In the genomic region with DNA sequence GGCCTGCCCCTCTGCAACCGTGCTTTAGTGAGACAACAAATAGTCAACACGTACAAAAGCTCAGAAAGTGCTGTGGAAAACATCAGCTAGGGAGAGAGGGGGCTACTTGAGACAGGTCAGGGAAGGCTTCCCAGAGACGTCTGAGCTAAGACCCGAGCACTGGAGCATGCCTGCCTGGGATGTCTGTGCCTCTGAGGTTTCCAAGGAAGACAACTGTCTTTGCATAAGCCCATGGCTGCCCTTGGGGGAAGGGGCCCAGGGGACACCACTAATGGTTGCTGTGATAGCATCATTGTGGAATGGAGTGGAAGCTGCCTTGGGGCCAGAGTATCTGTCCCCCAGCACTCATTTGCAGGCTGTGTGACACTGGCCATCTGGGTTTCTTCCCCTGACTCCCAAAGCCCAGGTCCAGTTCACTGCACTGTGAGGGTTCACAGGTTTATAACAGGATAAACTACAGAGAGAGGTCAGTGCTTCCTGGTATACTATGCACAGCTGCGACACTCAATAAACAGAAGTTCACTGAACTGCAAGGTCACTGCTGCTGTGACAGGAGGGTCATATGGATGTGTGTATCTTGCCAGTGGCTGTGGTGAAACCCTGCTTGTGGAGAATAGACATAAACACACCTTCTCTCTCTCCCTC, we compare ENCODE assay signal across 1 cellular context.
TF ChIP-seq lines count a peak whose summit lies in the region.

No MANE protein-coding gene starts in this region.

TF ChIP-seq in HepG2, 621 proteins besides CTCF, POLR2A, EP300 and RAD21 (continued from another document and continues in another):
- TF ChIP-seq, protein P1, sequence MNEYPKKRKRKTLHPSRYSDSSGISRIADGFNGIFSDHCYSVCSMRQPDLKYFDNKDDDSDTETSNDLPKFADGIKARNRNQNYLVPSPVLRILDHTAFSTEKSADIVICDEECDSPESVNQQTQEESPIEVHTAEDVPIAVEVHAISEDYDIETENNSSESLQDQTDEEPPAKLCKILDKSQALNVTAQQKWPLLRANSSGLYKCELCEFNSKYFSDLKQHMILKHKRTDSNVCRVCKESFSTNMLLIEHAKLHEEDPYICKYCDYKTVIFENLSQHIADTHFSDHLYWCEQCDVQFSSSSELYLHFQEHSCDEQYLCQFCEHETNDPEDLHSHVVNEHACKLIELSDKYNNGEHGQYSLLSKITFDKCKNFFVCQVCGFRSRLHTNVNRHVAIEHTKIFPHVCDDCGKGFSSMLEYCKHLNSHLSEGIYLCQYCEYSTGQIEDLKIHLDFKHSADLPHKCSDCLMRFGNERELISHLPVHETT (CRISPR knock-in tag; conservative IDR thresholded peaks at IDR 0.05), result no peak; the same call in 1 of the 2 replicates
- peak; percentile 33; the same call in 1 of the 2 replicates for TF ChIP-seq PBX2 (CRISPR knock-in tag; IDR thresholded peaks at IDR 0.05)
- peak; percentile 87 for TF ChIP-seq ARID4A (CRISPR knock-in tag; IDR thresholded peaks at IDR 0.05; ENCODE audit: borderline replicate concordance)
- TF ChIP-seq, protein P2, sequence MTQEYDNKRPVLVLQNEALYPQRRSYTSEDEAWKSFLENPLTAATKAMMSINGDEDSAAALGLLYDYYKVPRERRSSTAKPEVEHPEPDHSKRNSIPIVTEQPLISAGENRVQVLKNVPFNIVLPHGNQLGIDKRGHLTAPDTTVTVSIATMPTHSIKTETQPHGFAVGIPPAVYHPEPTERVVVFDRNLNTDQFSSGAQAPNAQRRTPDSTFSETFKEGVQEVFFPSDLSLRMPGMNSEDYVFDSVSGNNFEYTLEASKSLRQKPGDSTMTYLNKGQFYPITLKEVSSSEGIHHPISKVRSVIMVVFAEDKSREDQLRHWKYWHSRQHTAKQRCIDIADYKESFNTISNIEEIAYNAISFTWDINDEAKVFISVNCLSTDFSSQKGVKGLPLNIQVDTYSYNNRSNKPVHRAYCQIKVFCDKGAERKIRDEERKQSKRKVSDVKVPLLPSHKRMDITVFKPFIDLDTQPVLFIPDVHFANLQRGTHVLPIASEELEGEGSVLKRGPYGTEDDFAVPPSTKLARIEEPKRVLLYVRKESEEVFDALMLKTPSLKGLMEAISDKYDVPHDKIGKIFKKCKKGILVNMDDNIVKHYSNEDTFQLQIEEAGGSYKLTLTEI (CRISPR knock-in tag; conservative IDR thresholded peaks at IDR 0.05), result no peak
- TF ChIP-seq CC2D1A (CRISPR knock-in tag; IDR thresholded peaks at IDR 0.05), result no peak
- peak; percentile 79; the same call in 1 of the 2 replicates for TF ChIP-seq ZNF343 (CRISPR knock-in tag; IDR thresholded peaks at IDR 0.05)
- no peak for TF ChIP-seq HES4 (CRISPR knock-in tag; IDR thresholded peaks at IDR 0.05; ENCODE audit: borderline replicate concordance)
- TF ChIP-seq ZNF337 (CRISPR knock-in tag; IDR thresholded peaks at IDR 0.05; ENCODE audit: borderline replicate concordance, low read depth), result peak; percentile 77; the same call in 1 of the 2 replicates
- peak; percentile 57; the same call in 1 of the 2 replicates for TF ChIP-seq PHF20 (CRISPR knock-in tag; IDR thresholded peaks at IDR 0.05)
- TF ChIP-seq PHF5A (CRISPR knock-in tag; IDR thresholded peaks at IDR 0.05; ENCODE audit: low read depth, unreplicated experiment), result peak; percentile 51
- no peak for TF ChIP-seq MED13 (CRISPR knock-in tag; IDR thresholded peaks at IDR 0.05)
- no peak for TF ChIP-seq ZNF335 (CRISPR knock-in tag; IDR thresholded peaks at IDR 0.05)
- no peak for TF ChIP-seq PLRG1 (conservative IDR thresholded peaks at IDR 0.05)
- TF ChIP-seq, protein P3, sequence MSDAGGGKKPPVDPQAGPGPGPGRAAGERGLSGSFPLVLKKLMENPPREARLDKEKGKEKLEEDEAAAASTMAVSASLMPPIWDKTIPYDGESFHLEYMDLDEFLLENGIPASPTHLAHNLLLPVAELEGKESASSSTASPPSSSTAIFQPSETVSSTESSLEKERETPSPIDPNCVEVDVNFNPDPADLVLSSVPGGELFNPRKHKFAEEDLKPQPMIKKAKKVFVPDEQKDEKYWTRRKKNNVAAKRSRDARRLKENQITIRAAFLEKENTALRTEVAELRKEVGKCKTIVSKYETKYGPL (CRISPR knock-in tag; IDR thresholded peaks at IDR 0.05), result no peak
- TF ChIP-seq MEIS2 (CRISPR knock-in tag; IDR thresholded peaks at IDR 0.05), result peak; percentile 83; the same call in 1 of the 2 replicates
- TF ChIP-seq KDM4B (CRISPR knock-in tag; IDR thresholded peaks at IDR 0.05), result peak; percentile 71; the same call in 1 of the 2 replicates
- peak; percentile 71; the same call in 1 of the 2 replicates for TF ChIP-seq NFKB2 (CRISPR knock-in tag; IDR thresholded peaks at IDR 0.05; ENCODE audit: borderline replicate concordance)
- TF ChIP-seq ZMAT3 (CRISPR knock-in tag; conservative IDR thresholded peaks at IDR 0.05), result no peak
- no peak; the same call in 1 of the 2 replicates for TF ChIP-seq TCF7 (IDR thresholded peaks at IDR 0.05; ENCODE audit: low read depth)
- TF ChIP-seq ZNF878 (CRISPR knock-in tag; IDR thresholded peaks at IDR 0.05), result peak; percentile 54
- TF ChIP-seq MIER2 (CRISPR knock-in tag; IDR thresholded peaks at IDR 0.05), result peak; percentile 84
- TF ChIP-seq, protein P4, sequence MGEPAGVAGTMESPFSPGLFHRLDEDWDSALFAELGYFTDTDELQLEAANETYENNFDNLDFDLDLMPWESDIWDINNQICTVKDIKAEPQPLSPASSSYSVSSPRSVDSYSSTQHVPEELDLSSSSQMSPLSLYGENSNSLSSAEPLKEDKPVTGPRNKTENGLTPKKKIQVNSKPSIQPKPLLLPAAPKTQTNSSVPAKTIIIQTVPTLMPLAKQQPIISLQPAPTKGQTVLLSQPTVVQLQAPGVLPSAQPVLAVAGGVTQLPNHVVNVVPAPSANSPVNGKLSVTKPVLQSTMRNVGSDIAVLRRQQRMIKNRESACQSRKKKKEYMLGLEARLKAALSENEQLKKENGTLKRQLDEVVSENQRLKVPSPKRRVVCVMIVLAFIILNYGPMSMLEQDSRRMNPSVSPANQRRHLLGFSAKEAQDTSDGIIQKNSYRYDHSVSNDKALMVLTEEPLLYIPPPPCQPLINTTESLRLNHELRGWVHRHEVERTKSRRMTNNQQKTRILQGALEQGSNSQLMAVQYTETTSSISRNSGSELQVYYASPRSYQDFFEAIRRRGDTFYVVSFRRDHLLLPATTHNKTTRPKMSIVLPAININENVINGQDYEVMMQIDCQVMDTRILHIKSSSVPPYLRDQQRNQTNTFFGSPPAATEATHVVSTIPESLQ (CRISPR knock-in tag; conservative IDR thresholded peaks at IDR 0.05), result no peak
- TF ChIP-seq TRIM24 (CRISPR knock-in tag; IDR thresholded peaks at IDR 0.05), result no peak
- TF ChIP-seq, protein P5, sequence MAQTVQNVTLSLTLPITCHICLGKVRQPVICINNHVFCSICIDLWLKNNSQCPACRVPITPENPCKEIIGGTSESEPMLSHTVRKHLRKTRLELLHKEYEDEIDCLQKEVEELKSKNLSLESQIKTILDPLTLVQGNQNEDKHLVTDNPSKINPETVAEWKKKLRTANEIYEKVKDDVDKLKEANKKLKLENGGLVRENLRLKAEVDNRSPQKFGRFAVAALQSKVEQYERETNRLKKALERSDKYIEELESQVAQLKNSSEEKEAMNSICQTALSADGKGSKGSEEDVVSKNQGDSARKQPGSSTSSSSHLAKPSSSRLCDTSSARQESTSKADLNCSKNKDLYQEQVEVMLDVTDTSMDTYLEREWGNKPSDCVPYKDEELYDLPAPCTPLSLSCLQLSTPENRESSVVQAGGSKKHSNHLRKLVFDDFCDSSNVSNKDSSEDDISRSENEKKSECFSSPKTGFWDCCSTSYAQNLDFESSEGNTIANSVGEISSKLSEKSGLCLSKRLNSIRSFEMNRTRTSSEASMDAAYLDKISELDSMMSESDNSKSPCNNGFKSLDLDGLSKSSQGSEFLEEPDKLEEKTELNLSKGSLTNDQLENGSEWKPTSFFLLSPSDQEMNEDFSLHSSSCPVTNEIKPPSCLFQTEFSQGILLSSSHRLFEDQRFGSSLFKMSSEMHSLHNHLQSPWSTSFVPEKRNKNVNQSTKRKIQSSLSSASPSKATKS (CRISPR knock-in tag; IDR thresholded peaks at IDR 0.05), result no peak; the same call in 1 of the 2 replicates
- TF ChIP-seq, protein P6, sequence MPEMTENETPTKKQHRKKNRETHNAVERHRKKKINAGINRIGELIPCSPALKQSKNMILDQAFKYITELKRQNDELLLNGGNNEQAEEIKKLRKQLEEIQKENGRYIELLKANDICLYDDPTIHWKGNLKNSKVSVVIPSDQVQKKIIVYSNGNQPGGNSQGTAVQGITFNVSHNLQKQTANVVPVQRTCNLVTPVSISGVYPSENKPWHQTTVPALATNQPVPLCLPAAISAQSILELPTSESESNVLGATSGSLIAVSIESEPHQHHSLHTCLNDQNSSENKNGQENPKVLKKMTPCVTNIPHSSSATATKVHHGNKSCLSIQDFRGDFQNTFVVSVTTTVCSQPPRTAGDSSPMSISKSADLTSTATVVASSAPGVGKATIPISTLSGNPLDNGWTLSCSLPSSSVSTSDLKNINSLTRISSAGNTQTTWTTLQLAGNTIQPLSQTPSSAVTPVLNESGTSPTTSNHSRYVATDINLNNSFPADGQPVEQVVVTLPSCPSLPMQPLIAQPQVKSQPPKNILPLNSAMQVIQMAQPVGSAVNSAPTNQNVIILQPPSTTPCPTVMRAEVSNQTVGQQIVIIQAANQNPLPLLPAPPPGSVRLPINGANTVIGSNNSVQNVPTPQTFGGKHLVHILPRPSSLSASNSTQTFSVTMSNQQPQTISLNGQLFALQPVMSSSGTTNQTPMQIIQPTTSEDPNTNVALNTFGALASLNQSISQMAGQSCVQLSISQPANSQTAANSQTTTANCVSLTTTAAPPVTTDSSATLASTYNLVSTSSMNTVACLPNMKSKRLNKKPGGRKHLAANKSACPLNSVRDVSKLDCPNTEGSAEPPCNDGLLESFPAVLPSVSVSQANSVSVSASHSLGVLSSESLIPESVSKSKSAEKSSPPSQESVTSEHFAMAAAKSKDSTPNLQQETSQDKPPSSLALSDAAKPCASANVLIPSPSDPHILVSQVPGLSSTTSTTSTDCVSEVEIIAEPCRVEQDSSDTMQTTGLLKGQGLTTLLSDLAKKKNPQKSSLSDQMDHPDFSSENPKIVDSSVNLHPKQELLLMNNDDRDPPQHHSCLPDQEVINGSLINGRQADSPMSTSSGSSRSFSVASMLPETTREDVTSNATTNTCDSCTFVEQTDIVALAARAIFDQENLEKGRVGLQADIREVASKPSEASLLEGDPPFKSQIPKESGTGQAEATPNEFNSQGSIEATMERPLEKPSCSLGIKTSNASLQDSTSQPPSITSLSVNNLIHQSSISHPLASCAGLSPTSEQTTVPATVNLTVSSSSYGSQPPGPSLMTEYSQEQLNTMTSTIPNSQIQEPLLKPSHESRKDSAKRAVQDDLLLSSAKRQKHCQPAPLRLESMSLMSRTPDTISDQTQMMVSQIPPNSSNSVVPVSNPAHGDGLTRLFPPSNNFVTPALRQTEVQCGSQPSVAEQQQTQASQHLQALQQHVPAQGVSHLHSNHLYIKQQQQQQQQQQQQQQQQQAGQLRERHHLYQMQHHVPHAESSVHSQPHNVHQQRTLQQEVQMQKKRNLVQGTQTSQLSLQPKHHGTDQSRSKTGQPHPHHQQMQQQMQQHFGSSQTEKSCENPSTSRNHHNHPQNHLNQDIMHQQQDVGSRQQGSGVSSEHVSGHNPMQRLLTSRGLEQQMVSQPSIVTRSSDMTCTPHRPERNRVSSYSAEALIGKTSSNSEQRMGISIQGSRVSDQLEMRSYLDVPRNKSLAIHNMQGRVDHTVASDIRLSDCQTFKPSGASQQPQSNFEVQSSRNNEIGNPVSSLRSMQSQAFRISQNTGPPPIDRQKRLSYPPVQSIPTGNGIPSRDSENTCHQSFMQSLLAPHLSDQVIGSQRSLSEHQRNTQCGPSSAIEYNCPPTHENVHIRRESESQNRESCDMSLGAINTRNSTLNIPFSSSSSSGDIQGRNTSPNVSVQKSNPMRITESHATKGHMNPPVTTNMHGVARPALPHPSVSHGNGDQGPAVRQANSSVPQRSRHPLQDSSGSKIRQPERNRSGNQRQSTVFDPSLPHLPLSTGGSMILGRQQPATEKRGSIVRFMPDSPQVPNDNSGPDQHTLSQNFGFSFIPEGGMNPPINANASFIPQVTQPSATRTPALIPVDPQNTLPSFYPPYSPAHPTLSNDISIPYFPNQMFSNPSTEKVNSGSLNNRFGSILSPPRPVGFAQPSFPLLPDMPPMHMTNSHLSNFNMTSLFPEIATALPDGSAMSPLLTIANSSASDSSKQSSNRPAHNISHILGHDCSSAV (CRISPR knock-in tag; IDR thresholded peaks at IDR 0.05; ENCODE audit: borderline replicate concordance), result no peak
- TF ChIP-seq ZNF501 (CRISPR knock-in tag; IDR thresholded peaks at IDR 0.05), result peak; percentile 73; the same call in 1 of the 2 replicates
- TF ChIP-seq ZNF777 (CRISPR knock-in tag; IDR thresholded peaks at IDR 0.05), result no peak
- peak; percentile 80; the same call in 1 of the 2 replicates for TF ChIP-seq RFXAP (CRISPR knock-in tag; IDR thresholded peaks at IDR 0.05; ENCODE audit: borderline replicate concordance)
- no peak for TF ChIP-seq SP1 (IDR thresholded peaks at IDR 0.05)
- TF ChIP-seq SP1 (CRISPR knock-in tag; IDR thresholded peaks at IDR 0.05), result no peak
- peak; percentile 39; the same call in 1 of the 2 replicates for TF ChIP-seq POLR2G (IDR thresholded peaks at IDR 0.05; ENCODE audit: low read depth, low read length)
- TF ChIP-seq HOXD1 (CRISPR knock-in tag; IDR thresholded peaks at IDR 0.05), result no peak
- no peak for TF ChIP-seq CCAR2 (optimal IDR thresholded peaks at IDR 0.05; ENCODE audit: low read depth, low read length)
